In the genomic region with DNA sequence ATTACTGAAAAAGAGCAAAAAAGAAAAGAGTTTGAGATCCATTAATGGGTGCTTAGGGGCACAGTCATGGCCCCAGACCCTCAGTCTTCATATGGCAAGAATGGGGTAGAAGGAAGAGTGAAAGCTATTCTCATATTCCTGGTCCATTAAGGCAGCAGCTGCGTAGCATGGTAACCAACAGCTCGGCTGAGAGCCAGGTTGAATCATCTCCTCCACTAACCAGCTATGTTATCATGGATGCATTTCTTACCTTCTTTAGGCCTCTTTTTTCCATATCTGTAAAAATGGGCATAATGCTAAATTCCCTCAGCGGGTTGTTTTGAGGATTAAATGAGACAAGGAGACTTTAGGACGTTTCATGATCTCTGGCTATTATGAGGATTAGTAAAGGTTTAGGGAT, we compare ENCODE assay signal across 20 cellular contexts. TPM values are rescaled to one million over a fixed set of nuclear protein-coding genes. Genes with fewer than 3 reads are reported as not detected.
DNase-seq lines count a peak whose midpoint lies in the region; ATAC-seq, FAIRE-seq and TF ChIP-seq lines count a peak whose summit lies in the region.
"Had no signal": no experiment of that assay in that cellular context is flagged by ENCODE, and none has a peak within 500 bp of the region (broad histone marks: within the 10 kb centered on the region; RNA-seq: fewer than 3 reads in every experiment).

No MANE protein-coding gene starts in this region.

- ATAC-seq in GM21381 (IDR thresholded peaks at IDR 0.05; ENCODE audit: unreplicated experiment): no peak
- ATAC-seq: GM12878; naive thymus-derived CD4-positive, alpha-beta T cell had no signal

- TF ChIP-seq CTCF in brain microvascular endothelial cell (IDR thresholded peaks at IDR 0.05; ENCODE audit: low read depth, low read length, missing control alignments) (no peak), testis (IDR thresholded peaks at IDR 0.05) (no peak)

- in situ Hi-C loops in ACHN (cut with HindIII; ENCODE audit: low pct_ligation_motif_present, low pct_unique_long_range_greater_than_20kb, low sequenced_read_pairs) (no loop called here), brain microvascular endothelial cell (cut with HindIII; ENCODE audit: low pct_ligation_motif_present, low sequenced_read_pairs) (no loop called here)

- 100% methylated on average over 2 of the region's 4 CpGs for WGBS in mesodermal cell (ENCODE audit: insufficient coverage in 2 of 2), 2 experiments
- 93 to 96% methylated on average over 4 of the region's 4 CpGs for WGBS in testis, 2 donors

- intact Hi-C loops in testis (cut with DNase I; ENCODE audit: low total_unique reads): no loop called here

- H3K27ac ChIP-seq in brain microvascular endothelial cell (peak overlapping the region; percentile 70), mesodermal cell (ENCODE audit: low read depth, low read length, severe bottlenecking) (peak overlapping the region; percentile 98), testis (no peak overlapping the region)
- H3K27ac ChIP-seq: psoas muscle had no signal

- H3K27me3 ChIP-seq in MG63 (no peaks in the 10 kb centered on the region), brain microvascular endothelial cell (replicated peaks) (no peaks in the 10 kb centered on the region), testis (no peaks in the 10 kb centered on the region)

- H3K36me3 ChIP-seq in MG63: no peaks in the 10 kb centered on the region
- no peaks in the 10 kb centered on the region for H3K36me3 ChIP-seq in brain microvascular endothelial cell (replicated peaks)
- H3K36me3 ChIP-seq in mesodermal cell (ENCODE audit: control insufficient read depth, insufficient read depth, low read length): no peaks in the 10 kb centered on the region
- H3K36me3 ChIP-seq in testis (ENCODE audit: low read depth, missing control alignments): no peaks in the 10 kb centered on the region

- DNase-seq in ACHN: peak; percentile 31
- DNase-seq in MG63: peak; percentile 43
- peak; percentile 57 for DNase-seq in brain microvascular endothelial cell
- no peak for DNase-seq in testis
- no peak for DNase-seq in GM19239 (ENCODE audit: insufficient read length, low spot score)
- DNase-seq in SW 1271 (lab: John Stamatoyannopoulos, UW): no peak
- DNase-seq: activated CD4-positive, alpha-beta T cell treated with anti-CD3 and anti-CD28 coated beads, Interleukin-2, amount 50 U/mL, for 4 hours; activated naive CD8-positive, alpha-beta T cell treated with anti-CD3 and anti-CD28 coated beads, Interleukin-2, amount 10 ng/mL, durations not matched to agents 7 days and 5 days; activated T-cell treated with anti-CD3 and anti-CD28 coated beads, Interleukin-2, amount 50 U/mL, for 48 hours; H7; naive thymus-derived CD4-positive, alpha-beta T cell; NCI-H2081; NCI-H526 treated with DMSO at 0.1 percent for 48 hours; stimulated activated naive CD4-positive, alpha-beta T cell treated with Interleukin-2 at 50 U/mL for 16 hours had no signal

- H3K4me3 ChIP-seq in MG63: no peak overlapping the region
- H3K4me3 ChIP-seq in brain microvascular endothelial cell (ENCODE audit: low read depth, low read length): no peak overlapping the region
- no peak overlapping the region for H3K4me3 ChIP-seq in mesodermal cell (ENCODE audit: extremely low read depth, insufficient read depth, low read length, poor library complexity, severe bottlenecking)
- H3K4me3 ChIP-seq in testis: no peak overlapping the region
- H3K4me3 ChIP-seq: GM12878, psoas muscle had no signal

- no peaks in the 10 kb centered on the region for H3K9me3 ChIP-seq in MG63
- no peaks in the 10 kb centered on the region for H3K9me3 ChIP-seq in mesodermal cell (ENCODE audit: control insufficient read depth, low read length)
- H3K9me3 ChIP-seq in testis: no peaks in the 10 kb centered on the region
- H3K9me3 ChIP-seq: psoas muscle had no signal

- peaks cover 28% of the 10 kb centered on the region for H3K4me1 ChIP-seq in mesodermal cell (ENCODE audit: control insufficient read depth, insufficient read depth, low read length, poor library complexity, severe bottlenecking)
- no peaks in the 10 kb centered on the region for H3K4me1 ChIP-seq in testis

- TF ChIP-seq POLR2A in testis (IDR thresholded peaks at IDR 0.05): no peak

- no peak for FAIRE-seq in GM19239 (lab: Jason Lieb, UNC)
- FAIRE-seq: endometrium, GM12878, HTR-8/SVneo had no signal

RNA-seq across cellular contexts. Expression of a gene that starts 15.0 kb away (rescaled TPM):
- 751 and 778 TPM in 2 replicates for total RNA-seq in MG63 (2014; rRNA removed; shearing (Covaris generic); ENCODE audit: low replicate concordance)
- polyA plus RNA-seq in mesodermal cell (2013, experiment 1 of 2): 201 TPM
- polyA plus RNA-seq in mesodermal cell (2013, experiment 2 of 2): 192 TPM
- 100 to 1,000 TPM; 112 to 149 TPM for total RNA-seq in testis
- polyA plus RNA-seq in testis (ENCODE audit: insufficient read depth, low read depth, low replicate concordance): 132 TPM

RNA-seq across cellular contexts. Expression of a gene that starts 50.6 kb away (rescaled TPM):
- total RNA-seq in MG63 (2014; rRNA removed; shearing (Covaris generic); ENCODE audit: low replicate concordance): 0.76 and 1.2 TPM in 2 replicates
- polyA plus RNA-seq in mesodermal cell (2013, experiment 1 of 2): 14.0 TPM
- 9.2 TPM for polyA plus RNA-seq in mesodermal cell (2013, experiment 2 of 2)
- 100 to 1,000 TPM; 107 to 140 TPM for total RNA-seq in testis
- polyA plus RNA-seq in testis (ENCODE audit: insufficient read depth, low read depth, low replicate concordance): 59.6 TPM

Comparison
In these comparisons a context has a peak if more than half of its experiments do, and no peak if none do; other contexts are left out.
1. DNase-seq: peak in ACHN (single experiment), MG63 (single experiment) and brain microvascular endothelial cell (single experiment); none in testis (single experiment), GM19239 (single experiment) and SW 1271 (0 of 2).
2. H3K27ac ChIP-seq: peak in brain microvascular endothelial cell (single experiment) and mesodermal cell (single experiment); none in testis (0 of 2).
3. RNA of a gene that starts 50.6 kb away (total RNA-seq): 107 to 140 TPM in testis; 0.76 to 1.2 TPM in MG63; every median in the first group is over 10 times any median in the second.